Comparison of ENCODE assay signal across 11 cellular contexts in the genomic region with DNA sequence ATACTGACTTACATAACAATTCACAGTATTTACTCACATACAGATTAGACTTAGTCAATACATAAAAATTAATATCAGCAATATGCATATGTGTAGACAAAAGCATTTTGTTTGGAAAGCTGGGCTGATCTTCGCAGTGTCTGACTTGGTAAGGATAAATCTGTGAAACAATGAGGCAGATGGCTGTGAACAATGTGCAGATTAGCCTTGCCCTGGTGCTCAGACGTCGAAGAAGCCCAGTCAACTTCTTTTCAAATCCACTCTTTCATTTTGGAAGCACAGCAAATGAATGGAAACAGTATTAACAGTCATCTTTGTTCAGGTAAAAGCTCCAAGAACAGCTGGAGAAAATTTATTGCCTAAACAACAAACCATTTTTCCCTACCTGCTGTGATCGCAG.
DNase-seq lines count a peak whose midpoint lies in the region; ATAC-seq, FAIRE-seq and TF ChIP-seq lines count a peak whose summit lies in the region.
"Had no signal": no experiment of that assay in that cellular context is flagged by ENCODE, and none has a peak within 500 bp of the region (broad histone marks: within the 10 kb centered on the region; RNA-seq: fewer than 3 reads in every experiment).

No MANE protein-coding gene starts in this region.

- H3K27ac ChIP-seq in parathyroid adenoma, result peak overlapping the region; percentile 75

- no peak overlapping the region for H3K9ac ChIP-seq in parathyroid adenoma

- ATAC-seq in HG02885 (IDR thresholded peaks at IDR 0.05; ENCODE audit: poor library complexity, unreplicated experiment), result no peak
- no peak for ATAC-seq in HG03196 (IDR thresholded peaks at IDR 0.05; ENCODE audit: unreplicated experiment)
- ATAC-seq: activated naive CD8-positive, alpha-beta T cell treated with anti-CD3 and anti-CD28 coated beads, Interleukin-2, amount 50 U/mL, for 24 hours had no signal

- no peaks in the 10 kb centered on the region for H3K79me2 ChIP-seq in parathyroid adenoma

- H3K36me3 ChIP-seq in parathyroid adenoma (ENCODE audit: control insufficient read depth, insufficient read depth, low read length), result no peaks in the 10 kb centered on the region

- no peak overlapping the region for H2AFZ ChIP-seq in parathyroid adenoma

- H3K27me3 ChIP-seq in parathyroid adenoma (ENCODE audit: control insufficient read depth, insufficient read depth, low read length), result no peaks in the 10 kb centered on the region

- no peak for DNase-seq in D721Med (ENCODE audit: insufficient read length, low spot score)
- peak; percentile 77 for DNase-seq in NCI-H748 (lab: John Stamatoyannopoulos, UW; ENCODE audit: unreplicated experiment)
- DNase-seq in HT-29 (ENCODE audit: low spot score), result no peak
- DNase-seq in NCI-H187 (lab: John Stamatoyannopoulos, UW), result no peak
- DNase-seq: activated naive CD8-positive, alpha-beta T cell treated with anti-CD3 and anti-CD28 coated beads, Interleukin-2, amount 50 U/mL, for 24 hours; KBM-7; stimulated activated CD8-positive, alpha-beta memory T cell treated with anti-CD3 and anti-CD28 coated beads, Interleukin-4, amount 100 ng/mL, for 48 hours had no signal

- no peak overlapping the region for H3K4me3 ChIP-seq in parathyroid adenoma (ENCODE audit: low read depth, low read length)

- no peaks in the 10 kb centered on the region for H3K9me3 ChIP-seq in parathyroid adenoma (ENCODE audit: control insufficient read depth, low read length)

- TF ChIP-seq CTCF in D721Med (IDR thresholded peaks at IDR 0.05; ENCODE audit: insufficient read depth, missing control alignments) (no peak), parathyroid adenoma (IDR thresholded peaks at IDR 0.05) (no peak)

- FAIRE-seq in D721Med (lab: Jason Lieb, UNC) (peak; percentile 35), endometrium (lab: Jason Lieb, UNC) (peak; percentile 51)

- peaks cover 31% of the 10 kb centered on the region for H3K4me1 ChIP-seq in parathyroid adenoma

- H3K4me2 ChIP-seq in parathyroid adenoma (ENCODE audit: low read length), result no peak overlapping the region
